ENCODE assay signal across 25 cellular contexts in the genomic region with DNA sequence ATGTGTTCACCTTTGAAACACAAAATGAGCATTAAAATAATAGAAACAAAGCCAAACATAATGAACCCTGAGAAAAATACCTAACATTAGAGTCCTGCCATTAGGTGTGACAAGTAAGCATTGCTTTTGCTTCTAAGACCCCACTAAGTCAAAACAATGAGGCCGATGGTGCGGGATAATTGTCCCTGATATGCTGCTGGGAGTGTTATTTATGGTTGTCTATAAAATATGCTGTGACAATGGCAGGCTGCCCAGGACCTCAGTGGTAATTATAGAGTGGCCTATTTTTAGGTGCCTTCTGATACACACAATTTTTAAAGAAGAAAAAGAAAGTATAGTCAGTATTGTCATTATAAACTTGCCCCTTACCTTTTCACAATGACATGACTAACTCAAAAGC.
A peak's percentile ranks its signal among the peaks of the same experiment; 100 is the strongest.
DNase-seq lines count a peak whose midpoint lies in the region; ATAC-seq and TF ChIP-seq lines count a peak whose summit lies in the region.
"Had no signal": no experiment of that assay in that cellular context is flagged by ENCODE, and none has a peak within 500 bp of the region (broad histone marks: within the 10 kb centered on the region; RNA-seq: fewer than 3 reads in every experiment).

No MANE protein-coding gene starts in this region.

- no peak overlapping the region for H3K4me3 ChIP-seq in OCI-LY1 (ENCODE audit: low read depth, low read length, poor library complexity, severe bottlenecking)
- H3K4me3 ChIP-seq in CD8-positive, alpha-beta T cell (ENCODE audit: low read depth, low read length): no peak overlapping the region
- H3K4me3 ChIP-seq: A549, heart left ventricle, ovary, right atrium auricular region, stomach, tibial nerve had no signal

- no peaks in the 10 kb centered on the region for H3K4me1 Mint-ChIP-seq in activated CD4-positive, alpha-beta memory T cell treated with anti-CD3 and anti-CD28 coated beads for 36 hours (ENCODE audit: low read depth)
- no peaks in the 10 kb centered on the region for H3K4me1 Mint-ChIP-seq in CD8-positive, alpha-beta T cell (ENCODE audit: low read depth)
- H3K4me1 Mint-ChIP-seq: activated naive CD8-positive, alpha-beta T cell treated with anti-CD3 and anti-CD28 coated beads, Interleukin-2, amount 50 U/mL, for 24 hours; natural killer cell had no signal

- intact Hi-C loops in Right ventricle myocardium inferior (cut with DNase I): no loop called here
- intact Hi-C loops in left ventricle myocardium superior (cut with micrococcal nuclease): no loop called here
- intact Hi-C loops in activated CD4-positive, alpha-beta memory T cell treated with anti-CD3 and anti-CD28 coated beads for 36 hours (cut with micrococcal nuclease): no loop called here
- intact Hi-C loops in CD8-positive, alpha-beta T cell (cut with DNase I, micrococcal nuclease): no loop called here

- H3K4me3 Mint-ChIP-seq in activated CD4-positive, alpha-beta memory T cell treated with anti-CD3 and anti-CD28 coated beads for 36 hours: no peak overlapping the region
- no peak overlapping the region for H3K4me3 Mint-ChIP-seq in CD8-positive, alpha-beta T cell
- H3K4me3 Mint-ChIP-seq: activated naive CD8-positive, alpha-beta T cell treated with anti-CD3 and anti-CD28 coated beads, Interleukin-2, amount 50 U/mL, for 24 hours; natural killer cell; T-helper 2 cell treated with Interferon-gamma antibody and Interleukin-4, amounts not matched to agents 5 μg/mL and 100 μg/mL, for 36 hours had no signal

- H3K9ac ChIP-seq in OCI-LY1 (ENCODE audit: low read length): no peak overlapping the region

- H3K36me3 ChIP-seq in OCI-LY1 (ENCODE audit: insufficient read depth, low read length): no peaks in the 10 kb centered on the region
- no peaks in the 10 kb centered on the region for H3K36me3 ChIP-seq in CD8-positive, alpha-beta T cell (ENCODE audit: insufficient read depth, low read length)
- H3K36me3 ChIP-seq: heart left ventricle, ovary, right atrium auricular region, stomach, tibial nerve, WERI-Rb-1 had no signal

- H3K79me2 ChIP-seq in OCI-LY1 (ENCODE audit: insufficient read depth, low read length): no peaks in the 10 kb centered on the region

- CTCF ChIA-PET in activated CD4-positive, alpha-beta memory T cell treated with anti-CD3 and anti-CD28 coated beads for 36 hours (lab: Charles Lee): no interaction called here
- CTCF ChIA-PET in CD8-positive, alpha-beta T cell (lab: Charles Lee): no interaction called here

- no peak for TF ChIP-seq CTCF in OCI-LY1 (IDR thresholded peaks at IDR 0.05; ENCODE audit: low read length)
- no peak for TF ChIP-seq CTCF in CD8-positive, alpha-beta T cell (IDR thresholded peaks at IDR 0.05)

- H3K9me3 ChIP-seq in OCI-LY1 (ENCODE audit: low read length): no peaks in the 10 kb centered on the region
- H3K9me3 ChIP-seq in CD8-positive, alpha-beta T cell (ENCODE audit: low read length): no peaks in the 10 kb centered on the region
- H3K9me3 ChIP-seq: A549, ovary, right atrium auricular region, stomach, tibial nerve had no signal

- H3K27ac ChIP-seq in OCI-LY1 (ENCODE audit: low read depth, low read length, poor library complexity, severe bottlenecking): no peak overlapping the region
- H3K27ac ChIP-seq in CD8-positive, alpha-beta T cell (ENCODE audit: low read depth, low read length): no peak overlapping the region
- H3K27ac ChIP-seq: A549, epithelial cell of prostate, heart left ventricle, ovary, right atrium auricular region, stomach, tibial nerve, WERI-Rb-1 had no signal

- H3K27ac Mint-ChIP-seq in activated CD4-positive, alpha-beta memory T cell treated with anti-CD3 and anti-CD28 coated beads for 36 hours: no peak overlapping the region
- no peak overlapping the region for H3K27ac Mint-ChIP-seq in CD8-positive, alpha-beta T cell
- H3K27ac Mint-ChIP-seq: activated naive CD8-positive, alpha-beta T cell treated with anti-CD3 and anti-CD28 coated beads, Interleukin-2, amount 50 U/mL, for 24 hours; natural killer cell; T-helper 2 cell treated with Interferon-gamma antibody and Interleukin-4, amounts not matched to agents 5 μg/mL and 100 μg/mL, for 36 hours had no signal

- POLR2A ChIA-PET in activated CD4-positive, alpha-beta memory T cell treated with anti-CD3 and anti-CD28 coated beads for 36 hours (lab: Charles Lee): no interaction called here
- POLR2A ChIA-PET in CD8-positive, alpha-beta T cell (lab: Charles Lee): no interaction called here

- peak overlapping the region; percentile 90; the same call in 1 of the 2 replicates for H2AFZ ChIP-seq in OCI-LY1 (ENCODE audit: low read length)

- no peak overlapping the region for H3K4me2 ChIP-seq in OCI-LY1 (ENCODE audit: low read length)
- H3K4me2 ChIP-seq: A549 had no signal

- H3K27me3 Mint-ChIP-seq in activated CD4-positive, alpha-beta memory T cell treated with anti-CD3 and anti-CD28 coated beads for 36 hours: no peaks in the 10 kb centered on the region
- H3K27me3 Mint-ChIP-seq in CD8-positive, alpha-beta T cell (ENCODE audit: low read depth): no peaks in the 10 kb centered on the region
- H3K27me3 Mint-ChIP-seq: activated naive CD8-positive, alpha-beta T cell treated with anti-CD3 and anti-CD28 coated beads, Interleukin-2, amount 50 U/mL, for 24 hours had no signal

- no peaks in the 10 kb centered on the region for H3K27me3 ChIP-seq in OCI-LY1 (ENCODE audit: insufficient read depth, low read length)
- no peaks in the 10 kb centered on the region for H3K27me3 ChIP-seq in CD8-positive, alpha-beta T cell (ENCODE audit: insufficient read depth, low read length)
- H3K27me3 ChIP-seq: heart left ventricle, ovary, right atrium auricular region, stomach, tibial nerve had no signal

- H3K9me3 Mint-ChIP-seq in activated CD4-positive, alpha-beta memory T cell treated with anti-CD3 and anti-CD28 coated beads for 36 hours: peaks cover 17% of the 10 kb centered on the region
- peaks cover 15% of the 10 kb centered on the region for H3K9me3 Mint-ChIP-seq in CD8-positive, alpha-beta T cell

- H4K20me1 ChIP-seq in OCI-LY1 (ENCODE audit: insufficient read depth, low read length): no peaks in the 10 kb centered on the region

- no peaks in the 10 kb centered on the region for H3K36me3 Mint-ChIP-seq in activated CD4-positive, alpha-beta memory T cell treated with anti-CD3 and anti-CD28 coated beads for 36 hours
- no peaks in the 10 kb centered on the region for H3K36me3 Mint-ChIP-seq in CD8-positive, alpha-beta T cell

- no peaks in the 10 kb centered on the region for H3K9me2 ChIP-seq in OCI-LY1 (ENCODE audit: low read depth, low read length)

- H3F3A ChIP-seq in OCI-LY1 (ENCODE audit: insufficient read depth, low read length): no peaks in the 10 kb centered on the region

- ATAC-seq in Right ventricle myocardium inferior (no peak), left ventricle myocardium superior (no peak), GM21619 (IDR thresholded peaks at IDR 0.05; ENCODE audit: unreplicated experiment) (no peak), esophagus mucosa (no peak)
- no peak for ATAC-seq in CD8-positive, alpha-beta T cell
- ATAC-seq: A549; activated naive CD8-positive, alpha-beta T cell treated with anti-CD3 and anti-CD28 coated beads, Interleukin-2, amount 50 U/mL, for 24 hours; heart left ventricle; left lobe of liver; natural killer cell; Panc1 had no signal

- DNase-seq in Right ventricle myocardium inferior (ENCODE audit: missing footprints): peak; percentile 56
- DNase-seq in left ventricle myocardium superior: no peak
- DNase-seq in NCI-H2107 treated with DMSO at 0.1 percent for 48 hours (lab: John Stamatoyannopoulos, UW; ENCODE audit: unreplicated experiment): peak; percentile 63
- no peak for DNase-seq in activated CD4-positive, alpha-beta memory T cell treated with anti-CD3 and anti-CD28 coated beads for 36 hours
- DNase-seq in CD8-positive, alpha-beta T cell: no peak
- DNase-seq: activated CD4-positive, alpha-beta T cell treated with anti-CD3 and anti-CD28 coated beads, Interleukin-2, amount 50 U/mL, for 48 hours; activated gamma-delta T cell; activated naive CD8-positive, alpha-beta T cell treated with anti-CD3 and anti-CD28 coated beads, Interleukin-2, amount 50 U/mL, for 24 hours; Calu3; natural killer cell; NCI-H526; ovary; stomach; WERI-Rb-1 had no signal

- H3K4me1 ChIP-seq in OCI-LY1 (ENCODE audit: insufficient read depth, low read length, severe bottlenecking): peaks cover 4% of the 10 kb centered on the region
- H3K4me1 ChIP-seq in CD8-positive, alpha-beta T cell (ENCODE audit: insufficient read depth, low read length): no peaks in the 10 kb centered on the region
- H3K4me1 ChIP-seq: A549, heart left ventricle, right atrium auricular region, stomach, tibial nerve had no signal

Comparison
In these comparisons a context has a peak if more than half of its experiments do, and no peak if none do; other contexts are left out.
1. DNase-seq: peak in Right ventricle myocardium inferior (single experiment) and NCI-H2107 treated with DMSO at 0.1 percent for 48 hours (single experiment); none in left ventricle myocardium superior (single experiment), activated CD4-positive, alpha-beta memory T cell treated with anti-CD3 and anti-CD28 coated beads for 36 hours (single experiment) and CD8-positive, alpha-beta T cell (0 of 7).